ENCODE assay signal across 8 cellular contexts in the genomic region with DNA sequence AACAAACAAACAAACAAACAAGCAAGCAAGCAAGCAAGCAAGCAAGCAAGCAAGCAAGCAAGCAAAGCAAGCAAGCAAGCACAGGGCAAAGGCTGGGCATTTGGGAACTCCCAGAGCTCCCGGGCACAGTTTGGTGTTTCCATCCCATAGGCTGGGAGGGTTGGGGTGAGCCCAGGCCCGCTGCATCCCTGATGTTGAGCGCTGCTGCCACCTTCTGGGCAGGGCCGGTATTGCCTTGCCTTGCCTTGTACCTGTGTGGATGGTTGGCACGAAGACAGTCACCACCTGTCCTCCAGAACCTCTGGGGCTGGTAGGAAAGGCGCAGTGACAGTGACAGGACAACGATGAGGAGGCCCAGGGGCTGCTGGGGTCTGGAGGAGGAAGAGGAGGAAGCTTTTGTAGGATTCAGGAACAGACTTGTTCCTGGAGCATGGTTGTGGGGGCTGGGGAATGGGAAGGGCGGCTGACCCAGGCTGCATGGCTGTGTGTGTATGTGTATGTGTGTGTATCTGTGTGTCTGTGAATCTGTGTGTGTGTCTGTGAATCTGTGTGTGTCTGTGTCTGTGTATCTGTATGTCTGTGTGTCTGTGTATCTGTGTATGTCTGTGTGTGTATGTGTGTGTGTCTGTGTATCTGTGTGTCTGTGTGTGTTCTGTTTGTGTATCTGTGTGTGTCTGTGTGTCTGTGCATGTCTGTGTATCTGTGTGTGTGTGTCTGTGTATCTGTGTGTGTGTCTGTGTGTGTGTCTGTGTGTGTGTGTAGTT. TPM values are rescaled to one million over a fixed set of nuclear protein-coding genes. Genes with fewer than 3 reads are reported as not detected.
DNase-seq lines count a peak whose midpoint lies in the region; ATAC-seq and TF ChIP-seq lines count a peak whose summit lies in the region.

No MANE protein-coding gene starts in this region.

- DNase-seq in COLO668 (lab: John Stamatoyannopoulos, UW; ENCODE audit: unreplicated experiment): peak; percentile 88
- peak; percentile 83 for DNase-seq in KBM-7
- DNase-seq in activated T-cell treated with anti-CD3 and anti-CD28 coated beads, Interleukin-2, amount 50 U/mL, for 1 hour: peak; percentile 98
- DNase-seq in esophagus squamous epithelium (lab: John Stamatoyannopoulos, UW): no peak
- peak; percentile 79 for DNase-seq in natural killer cell treated with Interleukin-12 subunit alpha and Interleukin-12 subunit beta and Interleukin-15 and Interleukin-18, amount 100 ng/mL, for 72 hours (ENCODE audit: low spot score)
- DNase-seq in stimulated activated naive CD4-positive, alpha-beta T cell treated with Interleukin-2 at 50 U/mL for 16 hours (lab: John Stamatoyannopoulos, UW): peak; percentile 83

- no peaks in the 10 kb centered on the region for H3K4me1 Mint-ChIP-seq in natural killer cell treated with Interleukin-12 subunit alpha and Interleukin-12 subunit beta and Interleukin-15 and Interleukin-18, amount 100 ng/mL, for 72 hours (ENCODE audit: low read depth in 2 of 2)

- intact Hi-C loops in esophagus squamous epithelium (cut with DNase I): loop anchor here (5.0 to 10.0 kb wide), 2 partner anchors 51 to 119 kb away; no protein-coding TSS in a partner anchor

- no peak for TF ChIP-seq POLR2A in esophagus squamous epithelium (IDR thresholded peaks at IDR 0.05)

- in situ Hi-C loops in KBM-7 (cut with MboI; ENCODE audit: low pct_unique_long_range_greater_than_20kb, low sequenced_read_pairs): no loop called here

- no peak overlapping the region for H3K27ac Mint-ChIP-seq in natural killer cell treated with Interleukin-12 subunit alpha and Interleukin-12 subunit beta and Interleukin-15 and Interleukin-18, amount 100 ng/mL, for 72 hours

- no peaks in the 10 kb centered on the region for H3K36me3 ChIP-seq in esophagus squamous epithelium

- no peaks in the 10 kb centered on the region for H3K36me3 Mint-ChIP-seq in natural killer cell treated with Interleukin-12 subunit alpha and Interleukin-12 subunit beta and Interleukin-15 and Interleukin-18, amount 100 ng/mL, for 72 hours

- no peak overlapping the region for H3K4me3 Mint-ChIP-seq in natural killer cell treated with Interleukin-12 subunit alpha and Interleukin-12 subunit beta and Interleukin-15 and Interleukin-18, amount 100 ng/mL, for 72 hours

- no peak overlapping the region for H3K4me3 ChIP-seq in esophagus squamous epithelium

- no peak overlapping the region for H3K27ac ChIP-seq in esophagus squamous epithelium

- peak; percentile 81 for ATAC-seq in GM21423 (IDR thresholded peaks at IDR 0.05; ENCODE audit: unreplicated experiment)
- peak; percentile 95 for ATAC-seq in natural killer cell treated with Interleukin-12 subunit alpha and Interleukin-12 subunit beta and Interleukin-15 and Interleukin-18, amount 100 ng/mL, for 72 hours

- WGBS in esophagus squamous epithelium, 2 donors: 5 to 7% methylated on average over 7 of the region's 8 CpGs

- peaks cover 7 to 18% of the 10 kb centered on the region in 2 donors for H3K27me3 Mint-ChIP-seq in natural killer cell treated with Interleukin-12 subunit alpha and Interleukin-12 subunit beta and Interleukin-15 and Interleukin-18, amount 100 ng/mL, for 72 hours

- H3K9me3 ChIP-seq in esophagus squamous epithelium: no peaks in the 10 kb centered on the region

- no peaks in the 10 kb centered on the region for H3K9me3 Mint-ChIP-seq in natural killer cell treated with Interleukin-12 subunit alpha and Interleukin-12 subunit beta and Interleukin-15 and Interleukin-18, amount 100 ng/mL, for 72 hours

- peaks cover 0 to 26% (median 0%) of the 10 kb centered on the region in 4 donors for H3K27me3 ChIP-seq in esophagus squamous epithelium

- TF ChIP-seq CTCF in esophagus squamous epithelium (IDR thresholded peaks at IDR 0.05): peak; percentile 92 to 99 (median 96)

- H3K4me1 ChIP-seq in esophagus squamous epithelium: peaks cover 0 to 16% (median 2%) of the 10 kb centered on the region in 3 donors

TF ChIP-seq in PFSK-1, 5 proteins besides CTCF, POLR2A, EP300 and RAD21:
- TF ChIP-seq FOXP2 (optimal IDR thresholded peaks at IDR 0.05; ENCODE audit: borderline replicate concordance, extremely low read depth, extremely low read length, insufficient read depth) (peak; percentile 82), SIN3A (IDR thresholded peaks at IDR 0.05; ENCODE audit: borderline replicate concordance, insufficient read depth, low read length) (no peak)

RNA-seq across cellular contexts. Expression of a gene that starts 6.4 kb away (rescaled TPM):
- 13.1 TPM for polyA plus RNA-seq in PFSK-1 (2012; ENCODE audit: insufficient read length, low read depth)
- total RNA-seq in esophagus squamous epithelium: 1 to 10 TPM in 3 of 4 donors, under 1 TPM in 1; 0.94 to 4.0 (median 1.8) TPM
- total RNA-seq in natural killer cell treated with Interleukin-12 subunit alpha and Interleukin-12 subunit beta and Interleukin-15 and Interleukin-18, amount 100 ng/mL, for 72 hours: 10 to 100 TPM; 17.8 to 23.2 TPM

RNA-seq across cellular contexts. Expression of a gene that starts 12.7 kb away (rescaled TPM):
- polyA plus RNA-seq in PFSK-1 (2012; ENCODE audit: insufficient read length, low read depth): 27.4 TPM
- total RNA-seq in esophagus squamous epithelium: 10 to 100 TPM in 3 of 4 donors, 1 to 10 TPM in 1; 8.3 to 22.6 (median 19.3) TPM
- 10 to 100 TPM; 16.9 to 24.2 TPM for total RNA-seq in natural killer cell treated with Interleukin-12 subunit alpha and Interleukin-12 subunit beta and Interleukin-15 and Interleukin-18, amount 100 ng/mL, for 72 hours

RNA-seq across cellular contexts. Expression of a gene that starts 42.5 kb away (rescaled TPM):
- polyA plus RNA-seq in PFSK-1 (2012; ENCODE audit: insufficient read length, low read depth): 278 TPM
- total RNA-seq in esophagus squamous epithelium: 10 to 100 TPM; 24.9 to 44.7 (median 42.6) TPM
- total RNA-seq in natural killer cell treated with Interleukin-12 subunit alpha and Interleukin-12 subunit beta and Interleukin-15 and Interleukin-18, amount 100 ng/mL, for 72 hours: 10 to 100 TPM; 76.4 to 99.9 TPM

RNA-seq across cellular contexts. Expression of a gene that starts 42.6 kb away (rescaled TPM):
- polyA plus RNA-seq in PFSK-1 (2012; ENCODE audit: insufficient read length, low read depth): 6.2 TPM
- total RNA-seq in esophagus squamous epithelium: 1 to 10 TPM; 2.7 to 5.7 (median 4.8) TPM
- 1 to 10 TPM; 8.0 to 9.2 TPM for total RNA-seq in natural killer cell treated with Interleukin-12 subunit alpha and Interleukin-12 subunit beta and Interleukin-15 and Interleukin-18, amount 100 ng/mL, for 72 hours

RNA-seq across cellular contexts. Expression of a gene that starts 44.2 kb away (rescaled TPM):
- polyA plus RNA-seq in PFSK-1 (2012; ENCODE audit: insufficient read length, low read depth): not detected
- 1 to 10 TPM in 1 of 4 donors, not detected in 3; 1.3 TPM for total RNA-seq in esophagus squamous epithelium
- not detected for total RNA-seq in natural killer cell treated with Interleukin-12 subunit alpha and Interleukin-12 subunit beta and Interleukin-15 and Interleukin-18, amount 100 ng/mL, for 72 hours
